In the genomic region with DNA sequence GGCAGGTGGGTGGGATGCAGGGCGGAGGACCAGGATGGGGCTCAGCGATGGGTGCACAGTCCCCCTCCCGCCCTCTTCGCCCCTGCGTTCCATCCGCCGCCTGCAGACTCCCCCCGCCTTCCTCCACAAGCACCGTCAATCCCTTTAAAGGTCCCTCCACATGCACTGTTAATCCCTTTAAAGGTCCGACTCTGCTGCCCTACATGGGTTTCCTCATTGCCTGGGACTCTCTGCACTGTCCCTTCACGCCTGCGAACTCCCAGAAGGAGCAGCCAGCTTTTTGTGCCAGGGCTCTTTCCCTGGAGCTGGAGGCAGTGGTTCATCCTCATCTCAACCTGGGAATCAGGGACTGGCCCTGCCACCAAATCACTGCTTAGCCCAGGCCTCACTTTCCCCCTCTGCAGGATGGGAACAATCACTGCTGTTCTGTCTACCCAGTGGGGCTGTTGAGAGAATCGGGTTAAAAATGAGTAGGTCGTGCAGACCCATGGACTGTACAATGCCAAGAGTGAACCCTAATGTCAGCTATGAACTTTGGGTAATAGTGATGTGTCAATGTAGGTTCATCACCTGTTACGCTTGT, we compare ENCODE assay signal across 13 cellular contexts.
"Had no signal": no experiment of that assay in that cellular context is flagged by ENCODE, and none has a peak within 500 bp of the region (broad histone marks: within the 10 kb centered on the region; RNA-seq: fewer than 3 reads in every experiment).

No MANE protein-coding gene starts in this region.

- H3K4me1 ChIP-seq: uterus had no signal

- DNase-seq: activated gamma-delta T cell treated with Interleukin-2 at 50 U/mL for 16 hours; activated naive CD8-positive, alpha-beta T cell treated with anti-CD3 and anti-CD28 coated beads for 36 hours; activated T-cell treated with anti-CD3 and anti-CD28 coated beads, Interleukin-2, amount 50 U/mL, for 1 hour; cerebellar nuclear complex; effector memory CD8-positive, alpha-beta T cell; hypothalamus; stimulated activated CD4-positive, alpha-beta T cell treated with anti-CD3 and anti-CD28 coated beads, Interleukin-4, amount 100 ng/mL, for 24 hours; stimulated activated naive CD8-positive, alpha-beta T cell treated with anti-CD3 and anti-CD28 coated beads, Interleukin-15, amount 100 ng/mL, for 72 hours; uterus had no signal

- ATAC-seq: activated CD4-positive, CD25-positive, alpha-beta regulatory T cell treated with anti-CD3 and anti-CD28 coated beads, Interleukin-2, amount 50 U/mL, for 24 hours; effector memory CD8-positive, alpha-beta T cell; left lobe of liver; natural killer cell treated with Interleukin-12 subunit alpha and Interleukin-12 subunit beta and Interleukin-15 and Interleukin-18, amount 100 ng/mL, for 72 hours had no signal

- H3K36me3 ChIP-seq: uterus had no signal

- FAIRE-seq: islet of Langerhans had no signal

- H3K27me3 ChIP-seq: uterus had no signal

- H3K27ac ChIP-seq: uterus had no signal

- H3K4me3 ChIP-seq: uterus had no signal

- H3K9me3 ChIP-seq: uterus had no signal
